In genomic region chr3:136250226-136250861, GRCh38 we compare ENCODE assay signal across 1 cellular context.
TF ChIP-seq lines count a peak whose summit lies in the region.

PCCB (plus strand) TSS chr3:136250340; CDS start chr3:136250376, 36 bp downstream.

TF ChIP-seq in HepG2, 621 proteins besides CTCF, POLR2A, EP300 and RAD21 (continued from another document and continues in another):
- peak; percentile 26; the same call in 1 of the 2 replicates for TF ChIP-seq CSRNP1 (CRISPR knock-in tag; IDR thresholded peaks at IDR 0.05)
- peak; percentile 96 for TF ChIP-seq CENPBD1 (CRISPR knock-in tag; IDR thresholded peaks at IDR 0.05; ENCODE audit: borderline replicate concordance, low read depth)
- peak; percentile 53; the same call in 1 of the 2 replicates for TF ChIP-seq MIER3 (CRISPR knock-in tag; IDR thresholded peaks at IDR 0.05; ENCODE audit: borderline replicate concordance)
- no peak for TF ChIP-seq TCF7L2 (IDR thresholded peaks at IDR 0.05; ENCODE audit: low read depth, low read length)
- peak; percentile 96 for TF ChIP-seq ASH2L (IDR thresholded peaks at IDR 0.05; ENCODE audit: insufficient read length, low read depth, low read length)
- no peak; the same call in 1 of the 2 replicates for TF ChIP-seq MTA1 (CRISPR knock-in tag; IDR thresholded peaks at IDR 0.05; ENCODE audit: borderline replicate concordance)
- TF ChIP-seq PHB2 (IDR thresholded peaks at IDR 0.05; ENCODE audit: partially characterized antibody): no peak
- 0 out of 2 replicates have a peak, but pooled peaks have one; percentile 75 for TF ChIP-seq ERF (CRISPR knock-in tag; IDR thresholded peaks at IDR 0.05)
- peak; percentile 50; the same call in 1 of the 2 replicates for TF ChIP-seq HOXD1 (CRISPR knock-in tag; IDR thresholded peaks at IDR 0.05)
- no peak for TF ChIP-seq SIN3B (IDR thresholded peaks at IDR 0.05; ENCODE audit: low read length)
- no peak for TF ChIP-seq ZNF616 (CRISPR knock-in tag; IDR thresholded peaks at IDR 0.05; ENCODE audit: low read depth)
- peak; percentile 64; the same call in 1 of the 2 replicates for TF ChIP-seq HMGXB3 (CRISPR knock-in tag; IDR thresholded peaks at IDR 0.05; ENCODE audit: borderline replicate concordance)
- TF ChIP-seq ZNF142 (CRISPR knock-in tag; IDR thresholded peaks at IDR 0.05): no peak
- no peak for TF ChIP-seq TP53 (CRISPR knock-in tag; conservative IDR thresholded peaks at IDR 0.05)
- TF ChIP-seq FOXO1 (CRISPR knock-in tag; IDR thresholded peaks at IDR 0.05): peak; percentile 58
- no peak; the same call in 1 of the 2 replicates for TF ChIP-seq ZFYVE20 (CRISPR knock-in tag; IDR thresholded peaks at IDR 0.05; ENCODE audit: borderline replicate concordance, low read depth)
- peak; percentile 62; the same call in 1 of the 2 replicates for TF ChIP-seq ZNF749 (CRISPR knock-in tag; IDR thresholded peaks at IDR 0.05; ENCODE audit: borderline replicate concordance)
- TF ChIP-seq ZXDC (CRISPR knock-in tag; IDR thresholded peaks at IDR 0.05): no peak
- TF ChIP-seq MLLT10 (CRISPR knock-in tag; IDR thresholded peaks at IDR 0.05): no peak
- peak; percentile 89 for TF ChIP-seq GZF1 (CRISPR knock-in tag; IDR thresholded peaks at IDR 0.05)
- TF ChIP-seq ZNF615 (CRISPR knock-in tag; IDR thresholded peaks at IDR 0.05; ENCODE audit: borderline replicate concordance): 0 out of 2 replicates have a peak, but pooled peaks have one; percentile 7
- no peak; the same call in 1 of the 2 replicates for TF ChIP-seq ZNF567 (CRISPR knock-in tag; IDR thresholded peaks at IDR 0.05; ENCODE audit: borderline replicate concordance)
- TF ChIP-seq PREB (CRISPR knock-in tag; IDR thresholded peaks at IDR 0.05): no peak
- TF ChIP-seq ETS1 (CRISPR knock-in tag; IDR thresholded peaks at IDR 0.05): no peak
- TF ChIP-seq RFX5 (IDR thresholded peaks at IDR 0.05; ENCODE audit: low read depth, low read length): no peak
- peak; percentile 13; the same call in 1 of the 2 replicates for TF ChIP-seq TARDBP (CRISPR knock-in tag; IDR thresholded peaks at IDR 0.05)
- TF ChIP-seq ZSCAN5A (CRISPR knock-in tag; IDR thresholded peaks at IDR 0.05; ENCODE audit: borderline replicate concordance): peak; percentile 39; the same call in 1 of the 2 replicates
- TF ChIP-seq ZHX1 (CRISPR knock-in tag; IDR thresholded peaks at IDR 0.05; ENCODE audit: low read depth): peak; percentile 82
- TF ChIP-seq SRF (IDR thresholded peaks at IDR 0.05; ENCODE audit: low read depth, low read length): no peak
